ENCODE assay signal across 10 cellular contexts in the genomic region with DNA sequence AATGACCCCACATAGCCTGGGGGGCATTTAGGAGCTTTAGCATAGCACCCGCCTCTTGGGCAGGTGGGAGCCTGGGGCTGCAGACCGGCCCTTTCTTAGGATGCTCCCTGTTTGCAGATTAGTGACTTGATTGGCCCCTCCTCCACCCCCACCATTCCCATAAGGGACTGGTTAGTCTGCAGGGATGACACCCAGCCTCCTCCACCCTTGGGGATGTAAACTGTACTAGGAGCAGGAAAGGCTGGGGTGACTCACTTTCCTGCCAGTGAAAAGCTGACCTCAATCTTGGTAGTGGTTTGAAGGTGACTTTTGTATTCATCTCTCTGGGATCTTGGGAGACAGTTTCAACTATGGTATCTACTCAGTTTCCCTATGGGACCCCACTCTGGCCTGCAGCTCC. TPM values are rescaled to one million over a fixed set of nuclear protein-coding genes. Genes with fewer than 3 reads are reported as not detected.
DNase-seq lines count a peak whose midpoint lies in the region; ATAC-seq, FAIRE-seq and TF ChIP-seq lines count a peak whose summit lies in the region.
"Had no signal": no experiment of that assay in that cellular context is flagged by ENCODE, and none has a peak within 500 bp of the region (broad histone marks: within the 10 kb centered on the region; RNA-seq: fewer than 3 reads in every experiment).

No MANE protein-coding gene starts in this region.

- H3K36me3 Mint-ChIP-seq in immature natural killer cell = no peaks in the 10 kb centered on the region

- peaks cover 21% of the 10 kb centered on the region for H3K4me1 ChIP-seq in keratinocyte (ENCODE audit: control insufficient read depth, extremely low read depth, insufficient read depth, low read length)
- H3K4me1 ChIP-seq: parathyroid adenoma had no signal

- peak overlapping the region; percentile 31 for H3K27ac ChIP-seq in AG04450 (ENCODE audit: low read depth, low read length)
- peak overlapping the region; percentile 16 for H3K27ac ChIP-seq in keratinocyte (ENCODE audit: control insufficient read depth, insufficient read depth, low read length)
- H3K27ac ChIP-seq: parathyroid adenoma had no signal

- H2AFZ ChIP-seq in keratinocyte (ENCODE audit: control insufficient read depth, low read length) = no peak overlapping the region
- H2AFZ ChIP-seq: parathyroid adenoma had no signal

- TF ChIP-seq CTCF in AG04450 (IDR thresholded peaks at IDR 0.05; ENCODE audit: low read depth, low read length) (no peak), astrocyte of the spinal cord (IDR thresholded peaks at IDR 0.05; ENCODE audit: low read depth, low read length) (no peak), keratinocyte (optimal IDR thresholded peaks at IDR 0.05 in 1 of 3, IDR thresholded peaks at IDR 0.05 in 1 of 3, conservative IDR thresholded peaks at IDR 0.05 in 1 of 3; ENCODE audit: extremely low read depth in 1 of 3, insufficient read depth in 2 of 3, low read length in 3 of 3) (no peak)

- peaks cover 5% of the 10 kb centered on the region for H3K9me1 ChIP-seq in keratinocyte (ENCODE audit: control insufficient read depth, extremely low read depth, insufficient read depth, low read length)

- peaks cover 0 to 2% of the 10 kb centered on the region in 2 experiments for H3K36me3 ChIP-seq in keratinocyte (ENCODE audit: control insufficient read depth in 2 of 2, extremely low read depth in 1 of 2, insufficient read depth in 2 of 2, low read length in 2 of 2)

- in situ Hi-C loops in astrocyte of the spinal cord (cut with HindIII; ENCODE audit: low sequenced_read_pairs) = no loop called here

- H3K27me3 ChIP-seq in AG04450 (ENCODE audit: control insufficient read depth, insufficient read depth, low read length) = no peaks in the 10 kb centered on the region
- H3K27me3 ChIP-seq in keratinocyte (ENCODE audit: control insufficient read depth, extremely low read depth, insufficient read depth, low read length) = no peaks in the 10 kb centered on the region

- no peaks in the 10 kb centered on the region for H3K4me1 Mint-ChIP-seq in immature natural killer cell

- H3K79me2 ChIP-seq in keratinocyte (ENCODE audit: control insufficient read depth, insufficient read depth, low read length) = peaks cover 43% of the 10 kb centered on the region

- FAIRE-seq in HTR-8/SVneo (lab: Jason Lieb, UNC) (no peak), keratinocyte (lab: Jason Lieb, UNC) (peak; percentile 92)

- peaks cover 0 to 5% (median 5%) of the 10 kb centered on the region in 3 donors for H3K27me3 Mint-ChIP-seq in immature natural killer cell (ENCODE audit: low read depth in 3 of 3)

- H3K9me3 Mint-ChIP-seq in immature natural killer cell = peaks cover 0 to 3% (median 0%) of the 10 kb centered on the region in 6 donors

- DNase-seq in AG04450 (ENCODE audit: low read depth, low spot score) (peak; percentile 54), HTR-8/SVneo (ENCODE audit: insufficient read length, low spot score) (peak; percentile 65), astrocyte of the spinal cord (ENCODE audit: low read depth, low spot score) (peak; percentile 78), keratinocyte (ENCODE audit: low read depth, low spot score) (no peak), immature natural killer cell (no peak), OCI-M1 (lab: John Stamatoyannopoulos, UW) (no peak)
- no peak for DNase-seq in activated naive CD4-positive, alpha-beta T cell treated with anti-CD3 and anti-CD28 coated beads, Interleukin-2, amount 50 U/mL, for 16 hours

- no peak overlapping the region for H3K27ac Mint-ChIP-seq in immature natural killer cell
- H3K27ac Mint-ChIP-seq: WTC11 had no signal

- POLR2A ChIA-PET in AG04450 (lab: Yijun Ruan, JAX) = interaction anchor here (0.6 kb wide), 1 partner anchor 24 kb away, joined by 3 read pairs; a partner anchor contains a TSS

- peaks cover 5% of the 10 kb centered on the region; the same call in 1 of the 2 replicates for H3K9me3 ChIP-seq in AG04450 (ENCODE audit: control insufficient read depth, insufficient read depth, low read length)
- H3K9me3 ChIP-seq in keratinocyte (ENCODE audit: control insufficient read depth, low read depth, low read length) = no peaks in the 10 kb centered on the region

- H3K4me3 Mint-ChIP-seq in immature natural killer cell = no peak overlapping the region
- H3K4me3 Mint-ChIP-seq: WTC11 had no signal

- no peaks in the 10 kb centered on the region for H4K20me1 ChIP-seq in keratinocyte (ENCODE audit: control insufficient read depth, extremely low read depth, insufficient read depth, low read length)

- peak overlapping the region; percentile 36 for H3K4me2 ChIP-seq in keratinocyte (ENCODE audit: control insufficient read depth, extremely low read depth, insufficient read depth, low read depth, low read length)

- no peak overlapping the region for H3K9ac ChIP-seq in keratinocyte (ENCODE audit: control insufficient read depth, extremely low read depth, insufficient read depth, low read length)
- H3K9ac ChIP-seq: parathyroid adenoma had no signal

- no peak for ATAC-seq in GM19035 (IDR thresholded peaks at IDR 0.05; ENCODE audit: unreplicated experiment)
- ATAC-seq: WTC11 had no signal

- CTCF ChIA-PET in AG04450 (lab: Charles Lee) = no interaction called here

- no peak overlapping the region for H3K4me3 ChIP-seq in AG04450 (ENCODE audit: low read depth, low read length)
- no peak overlapping the region for H3K4me3 ChIP-seq in astrocyte of the spinal cord (ENCODE audit: low read depth, low read length)
- no peak overlapping the region for H3K4me3 ChIP-seq in keratinocyte (ENCODE audit: control insufficient read depth in 2 of 3, extremely low read depth in 1 of 3, insufficient read depth in 2 of 3, low read depth in 1 of 3, low read length in 3 of 3)

- dilution Hi-C loops in keratinocyte (cut with MboI; ENCODE audit: extremely low pct_ligation_motif_present, low sequenced_read_pairs) = no loop called here

RNA-seq across cellular contexts. Expression of a gene that starts 24.2 kb away (rescaled TPM):
- 40.2 and 44.7 TPM in 2 replicates for polyA plus RNA-seq in AG04450 (2011; rRNA removed)
- 69.9 and 97.6 TPM in 2 replicates for polyA minus RNA-seq in AG04450 (2011; rRNA and poly(A)+ RNA removed)
- 13.6 to 21.9 TPM (median 15.0 TPM) in 3 replicates for polyA plus RNA-seq in keratinocyte
- 17.5 TPM for polyA plus RNA-seq in keratinocyte (2011; ENCODE audit: low read depth)
- 9.1 and 14.6 TPM in 2 replicates for polyA plus RNA-seq in keratinocyte (2011; cell fraction: cytosol; rRNA removed)
- polyA plus RNA-seq in keratinocyte (2011; cell fraction: nucleus; rRNA removed) = 39.1 and 50.4 TPM in 2 replicates
- polyA plus RNA-seq in keratinocyte (2012; ENCODE audit: low replicate concordance) = 24.1 and 30.8 TPM in 2 replicates
- 32.1 to 53.2 TPM (median 34.4 TPM) in 3 replicates for polyA minus RNA-seq in keratinocyte
- polyA minus RNA-seq in keratinocyte (2011; cell fraction: cytosol; rRNA and poly(A)+ RNA removed) = 20.9 TPM
- 32.9 and 56.7 TPM in 2 replicates for polyA minus RNA-seq in keratinocyte (2011; cell fraction: nucleus; rRNA and poly(A)+ RNA removed)
- 1 to 10 TPM in 1 of 3 donors, under 1 TPM in 1, not detected in 1; 0.28 to 1.2 TPM for polyA plus RNA-seq in immature natural killer cell

Comparison
In these comparisons a context has a peak if more than half of its experiments do, and no peak if none do; other contexts are left out.
1. DNase-seq: peak in AG04450 (single experiment), HTR-8/SVneo (single experiment) and astrocyte of the spinal cord (single experiment); none in keratinocyte (single experiment), activated naive CD4-positive, alpha-beta T cell treated with anti-CD3 and anti-CD28 coated beads, Interleukin-2, amount 50 U/mL, for 16 hours (single experiment), immature natural killer cell (0 of 3) and OCI-M1 (single experiment).
2. RNA of a gene that starts 24.2 kb away (polyA plus RNA-seq): 40.2 to 44.7 TPM in AG04450 and 9.1 to 50.4 TPM in keratinocyte; 0.28 to 1.2 TPM in immature natural killer cell; every median in the first group is over 4 times any median in the second.